10 cellular contexts compared by ENCODE assay signal in the genomic region with DNA sequence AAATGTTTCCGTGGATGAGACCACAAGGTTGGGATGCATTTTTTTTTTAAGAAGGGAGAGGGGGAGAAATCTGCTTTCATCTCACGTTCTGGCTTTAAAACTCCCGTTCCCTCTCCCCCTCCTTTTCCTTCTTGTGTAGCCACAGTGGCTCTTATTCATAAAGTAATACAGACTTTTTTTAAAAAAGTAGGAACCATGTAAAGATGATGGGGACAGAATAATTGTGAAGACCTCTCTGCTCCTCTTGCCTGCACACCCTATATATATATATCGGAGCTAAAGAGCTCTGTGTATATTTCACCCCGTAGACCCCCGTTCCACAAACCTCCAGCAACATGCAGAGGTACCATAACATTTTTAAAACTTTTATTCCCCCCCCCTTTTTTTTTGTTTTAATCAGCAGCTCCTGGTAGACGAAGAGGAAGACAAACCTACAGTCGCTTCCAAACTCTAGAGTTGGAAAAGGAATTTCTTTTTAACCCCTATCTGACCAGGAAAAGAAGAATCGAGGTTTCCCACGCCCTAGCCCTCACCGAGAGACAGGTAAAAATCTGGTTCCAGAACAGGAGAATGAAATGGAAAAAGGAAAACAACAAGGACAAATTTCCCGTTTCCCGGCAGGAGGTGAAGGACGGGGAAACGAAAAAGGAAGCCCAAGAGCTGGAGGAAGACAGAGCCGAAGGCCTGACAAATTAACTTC. TPM values are rescaled to one million over a fixed set of nuclear protein-coding genes. Genes with fewer than 3 reads are reported as not detected.
DNase-seq lines count a peak whose midpoint lies in the region; ATAC-seq, FAIRE-seq and TF ChIP-seq lines count a peak whose summit lies in the region.
"Had no signal": no experiment of that assay in that cellular context is flagged by ENCODE, and none has a peak within 500 bp of the region (broad histone marks: within the 10 kb centered on the region; RNA-seq: fewer than 3 reads in every experiment).

No MANE protein-coding gene starts in this region.

- no peaks in the 10 kb centered on the region for H3F3A ChIP-seq in PC-9 (ENCODE audit: insufficient read depth, low read depth)

- peaks cover 6 to 21% of the 10 kb centered on the region in 2 experiments for H3K9me3 ChIP-seq in CD4-positive, CD25-positive, alpha-beta regulatory T cell (ENCODE audit: control insufficient read depth in 2 of 2, low read length in 2 of 2)
- H3K9me3 ChIP-seq in PC-9 (ENCODE audit: insufficient read depth, low read depth) (no peaks in the 10 kb centered on the region), esophagus muscularis mucosa (no peaks in the 10 kb centered on the region), psoas muscle (no peaks in the 10 kb centered on the region)

- no peaks in the 10 kb centered on the region for H4K20me1 ChIP-seq in PC-9 (ENCODE audit: insufficient read depth)

- TF ChIP-seq POLR2A in esophagus muscularis mucosa (IDR thresholded peaks at IDR 0.05; ENCODE audit: low read depth) = no peak

- peaks cover 43% of the 10 kb centered on the region for H3K4me1 ChIP-seq in CD4-positive, CD25-positive, alpha-beta regulatory T cell (ENCODE audit: control insufficient read depth, insufficient read depth, low read length, poor library complexity, severe bottlenecking)
- no peaks in the 10 kb centered on the region for H3K4me1 ChIP-seq in PC-9 (replicated peaks; ENCODE audit: insufficient read depth)
- H3K4me1 ChIP-seq in esophagus muscularis mucosa = peaks cover 14 to 50% (median 28%) of the 10 kb centered on the region in 4 donors
- peaks cover 49% of the 10 kb centered on the region for H3K4me1 ChIP-seq in psoas muscle

- H3K36me3 ChIP-seq in CD4-positive, CD25-positive, alpha-beta regulatory T cell (ENCODE audit: control insufficient read depth, insufficient read depth, low read length) = no peaks in the 10 kb centered on the region
- H3K36me3 ChIP-seq in PC-9 (ENCODE audit: low read depth) (no peaks in the 10 kb centered on the region), esophagus muscularis mucosa (no peaks in the 10 kb centered on the region), psoas muscle (ENCODE audit: insufficient read depth in 1 of 2, low read depth in 1 of 2) (no peaks in the 10 kb centered on the region)

- WGBS in esophagus muscularis mucosa = 18% methylated on average over 16 of the region's 16 CpGs
- 10 to 16% (median 16%) methylated on average over 16 of the region's 16 CpGs for WGBS in psoas muscle, 3 donors

- no peak for TF ChIP-seq CTCF in PC-9 (conservative IDR thresholded peaks at IDR 0.05)
- no peak for TF ChIP-seq CTCF in esophagus muscularis mucosa (IDR thresholded peaks at IDR 0.05)
- TF ChIP-seq CTCF in psoas muscle (IDR thresholded peaks at IDR 0.05) = no peak

- H2AFZ ChIP-seq in PC-9 = no peak overlapping the region; the same call in 1 of the 2 replicates

- H3K9me3 Mint-ChIP-seq in CD4-positive, CD25-positive, alpha-beta regulatory T cell = peaks cover 0 to 21% (median 2%) of the 10 kb centered on the region in 7 donors

- peaks cover 66% of the 10 kb centered on the region for H3K27me3 ChIP-seq in CD4-positive, CD25-positive, alpha-beta regulatory T cell (ENCODE audit: control insufficient read depth, insufficient read depth, low read length)
- peaks cover 36% of the 10 kb centered on the region for H3K27me3 ChIP-seq in PC-9 (ENCODE audit: insufficient read depth, low read depth)
- peaks cover 0 to 100% (median 74%) of the 10 kb centered on the region in 4 donors for H3K27me3 ChIP-seq in esophagus muscularis mucosa
- H3K27me3 ChIP-seq in psoas muscle (ENCODE audit: insufficient read depth in 3 of 3, low read length in 2 of 3) = no peaks in the 10 kb centered on the region

- BruUV-seq in PC-9 (replicated peaks; lab: Mats Ljungman, UMichigan) = no TSS peak

- H3K4me3 ChIP-seq in CD4-positive, CD25-positive, alpha-beta regulatory T cell (ENCODE audit: low read depth, low read length) = peak overlapping the region; percentile 30
- H3K4me3 ChIP-seq in PC-9 = peak overlapping the region; percentile 32; the same call in 1 of the 2 replicates
- peak overlapping the region; percentile 52 to 61 (median 53) for H3K4me3 ChIP-seq in esophagus muscularis mucosa
- peak overlapping the region; percentile 84 for H3K4me3 ChIP-seq in psoas muscle

- peaks cover 88% of the 10 kb centered on the region for H3K27me3 Mint-ChIP-seq in CD4-positive, CD25-positive, alpha-beta regulatory T cell

- H3K27ac ChIP-seq in CD4-positive, CD25-positive, alpha-beta regulatory T cell (ENCODE audit: insufficient read depth, low read length, poor library complexity, severe bottlenecking) = no peak overlapping the region
- H3K27ac ChIP-seq in PC-9 (no peak overlapping the region), esophagus muscularis mucosa (replicated peaks in 1 of 4) (peak overlapping the region; percentile 56 to 78 (median 71)), psoas muscle (peak overlapping the region; percentile 93), substantia nigra (ENCODE audit: low read depth, low read length, poor library complexity, severe bottlenecking) (no peak overlapping the region)

- FAIRE-seq in GM19239 (lab: Jason Lieb, UNC) = no peak

- intact Hi-C loops in PC-9 (cut with micrococcal nuclease; ENCODE audit: unreplicated experiment) = no loop called here
- intact Hi-C loops in esophagus muscularis mucosa (cut with DNase I) = no loop called here
- intact Hi-C loops in psoas muscle (cut with DNase I) = no loop called here

- no peak for TF ChIP-seq EP300 in esophagus muscularis mucosa (IDR thresholded peaks at IDR 0.05)

- DNase-seq in CD4-positive, CD25-positive, alpha-beta regulatory T cell = no peak
- no peak for DNase-seq in PC-9
- DNase-seq in esophagus muscularis mucosa (ENCODE audit: extremely low spot score) = no peak
- no peak for DNase-seq in psoas muscle
- DNase-seq in GM19239 (ENCODE audit: insufficient read length, low spot score) = no peak
- DNase-seq in glomerular visceral epithelial cell (ENCODE audit: extremely low spot score) = no peak
- no peak for DNase-seq in substantia nigra (lab: John Stamatoyannopoulos, UW)
- DNase-seq: GF-D8 had no signal

- POLR2A ChIA-PET in PC-9 (lab: Charles Lee; ENCODE audit: unreplicated experiment) = interaction anchor here (0.5 to 0.6 kb wide), 2 partner anchors 485 to 964 kb away, joined by 6 to 8 read pairs; no protein-coding TSS in a partner anchor

- H3K4me2 ChIP-seq in PC-9 = peak overlapping the region; percentile 63

- peak overlapping the region; percentile 69 to 84 (median 75) for H3K4me3 Mint-ChIP-seq in CD4-positive, CD25-positive, alpha-beta regulatory T cell

- CTCF ChIA-PET in PC-9 (lab: Charles Lee) = interaction anchor here (0.6 to 1.6 kb wide), 4 partner anchors 504 to 1204 kb away, joined by 3 to 20 read pairs (median 6); no protein-coding TSS in a partner anchor

- H3K4me1 Mint-ChIP-seq in CD4-positive, CD25-positive, alpha-beta regulatory T cell = peaks cover 11 to 51% (median 29%) of the 10 kb centered on the region in 4 donors

- ATAC-seq in CD4-positive, CD25-positive, alpha-beta regulatory T cell (ENCODE audit: low read depth in 2 of 2) = no peak
- no peak for ATAC-seq in psoas muscle
- ATAC-seq in HG02870 (IDR thresholded peaks at IDR 0.05; ENCODE audit: unreplicated experiment) = no peak

- H3K79me2 ChIP-seq in PC-9 (ENCODE audit: low read depth) = no peaks in the 10 kb centered on the region

- no peaks in the 10 kb centered on the region for H3K9me2 ChIP-seq in PC-9 (ENCODE audit: insufficient read depth)

- peak overlapping the region in 2 of 3 donors; percentile 18 to 83 for H3K27ac Mint-ChIP-seq in CD4-positive, CD25-positive, alpha-beta regulatory T cell

- H3K36me3 Mint-ChIP-seq in CD4-positive, CD25-positive, alpha-beta regulatory T cell = no peaks in the 10 kb centered on the region

RNA-seq across cellular contexts. Expression of gene HOXD8, which starts 1.6 kb away (rescaled TPM):
- total RNA-seq in CD4-positive, CD25-positive, alpha-beta regulatory T cell = not detected
- not detected for polyA plus RNA-seq in CD4-positive, CD25-positive, alpha-beta regulatory T cell
- total RNA-seq in PC-9 (2021) (0.39 and 0.50 TPM in 2 replicates), esophagus muscularis mucosa (1 to 10 TPM; 3.7 to 4.8 (median 4.3) TPM), psoas muscle (10 to 100 TPM in 2 of 4 donors, 1 to 10 TPM in 2; 3.3 to 15.9 (median 9.1) TPM)
- 10 to 100 TPM in 2 of 3 donors, 1 to 10 TPM in 1; 8.2 to 52.5 (median 12.9) TPM for polyA plus RNA-seq in psoas muscle

RNA-seq across cellular contexts. Expression of gene HOXD9, which starts 8.5 kb away (rescaled TPM):
- total RNA-seq in CD4-positive, CD25-positive, alpha-beta regulatory T cell = not detected
- polyA plus RNA-seq in CD4-positive, CD25-positive, alpha-beta regulatory T cell = not detected
- total RNA-seq in PC-9 (2021) = not detected in 2 replicates
- total RNA-seq in esophagus muscularis mucosa = 1 to 10 TPM in 1 of 4 donors, under 1 TPM in 3; 0.83 to 2.2 (median 0.99) TPM
- 1 to 10 TPM in 2 of 4 donors, under 1 TPM in 2; 0.43 to 4.4 (median 2.4) TPM for total RNA-seq in psoas muscle
- 1 to 10 TPM; 1.4 to 4.1 (median 1.7) TPM for polyA plus RNA-seq in psoas muscle

RNA-seq across cellular contexts. Expression of gene HOXD10, which starts 14.5 kb away (rescaled TPM):
- not detected for total RNA-seq in CD4-positive, CD25-positive, alpha-beta regulatory T cell
- not detected for polyA plus RNA-seq in CD4-positive, CD25-positive, alpha-beta regulatory T cell
- total RNA-seq in PC-9 (2021) (not detected in 2 replicates), esophagus muscularis mucosa (under 1 TPM in 2 of 4 donors, not detected in 2; 0.42 to 0.50 TPM), psoas muscle (not detected)
- polyA plus RNA-seq in psoas muscle = under 1 TPM in 2 of 3 donors, not detected in 1; 0.03 to 0.04 TPM

RNA-seq across cellular contexts. Expression of gene HOXD4, which starts 20.3 kb away (rescaled TPM):
- total RNA-seq in CD4-positive, CD25-positive, alpha-beta regulatory T cell = not detected
- polyA plus RNA-seq in CD4-positive, CD25-positive, alpha-beta regulatory T cell = not detected
- total RNA-seq in PC-9 (2021) (not detected in 2 replicates), esophagus muscularis mucosa (1 to 10 TPM in 2 of 4 donors, under 1 TPM in 2; 0.66 to 2.9 (median 1.9) TPM), psoas muscle (1 to 10 TPM in 3 of 4 donors, under 1 TPM in 1; 0.26 to 4.1 (median 1.4) TPM)
- polyA plus RNA-seq in psoas muscle = 1 to 10 TPM; 1.1 to 1.4 (median 1.2) TPM

RNA-seq across cellular contexts. Expression of gene HOXD11, which starts 24.0 kb away (rescaled TPM):
- not detected for total RNA-seq in CD4-positive, CD25-positive, alpha-beta regulatory T cell
- polyA plus RNA-seq in CD4-positive, CD25-positive, alpha-beta regulatory T cell = not detected
- not detected in 2 replicates for total RNA-seq in PC-9 (2021)
- total RNA-seq in esophagus muscularis mucosa = not detected
- not detected for total RNA-seq in psoas muscle
- not detected for polyA plus RNA-seq in psoas muscle
- total RNA-seq: lung microvascular endothelial cell had no signal

Comparison
In these comparisons a context has a peak if more than half of its experiments do, and no peak if none do; other contexts are left out.
1. H3K27ac ChIP-seq: peak in esophagus muscularis mucosa (4 of 4) and psoas muscle (single experiment); none in CD4-positive, CD25-positive, alpha-beta regulatory T cell (single experiment), PC-9 (single experiment) and substantia nigra (single experiment).
2. H3K4me3 ChIP-seq: peak in every context shown above with its lines; median percentile 84 in psoas muscle; 53 in esophagus muscularis mucosa; 32 in PC-9; 30 in CD4-positive, CD25-positive, alpha-beta regulatory T cell.